In genomic region chr13:25965596-25965995, GRCh38 we compare ENCODE assay signal across 7 cellular contexts.
"Had no signal": no experiment of that assay in that cellular context is flagged by ENCODE, and none has a peak within 500 bp of the region (broad histone marks: within the 10 kb centered on the region; RNA-seq: fewer than 3 reads in every experiment).

No MANE protein-coding gene starts in this region.

- H3K9ac ChIP-seq: KMS-11 had no signal

- DNase-seq: H9, HCEC 1CT, KBM-7 had no signal

- H3K4me2 ChIP-seq: GM23338, KMS-11 had no signal

- H2AFZ ChIP-seq: GM23338 had no signal

- H3K4me3 ChIP-seq: GM23338 had no signal

- ATAC-seq: GM23338, HepG2 had no signal

- H3K27ac ChIP-seq: HL-60, KMS-11 had no signal
